ENCODE assay signal across 9 cellular contexts in the genomic region with DNA sequence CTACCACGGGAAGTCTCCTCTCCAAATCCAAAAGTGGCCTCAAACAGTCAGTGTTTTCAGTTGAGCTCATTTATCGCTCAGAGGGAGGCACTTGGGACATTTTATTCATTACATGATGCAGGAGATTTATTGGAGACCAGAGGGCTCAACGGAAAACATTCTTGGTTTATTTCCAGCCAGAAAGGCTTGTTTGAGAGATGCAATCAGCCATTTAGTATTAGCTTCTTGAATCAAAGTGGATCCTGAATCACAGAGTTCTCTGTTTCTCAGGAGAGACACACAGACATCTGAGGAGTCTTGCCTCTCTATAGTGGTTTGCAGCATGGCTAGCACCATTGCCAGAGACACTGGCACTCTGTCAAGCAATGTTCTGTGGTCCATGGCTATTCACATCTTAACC. TPM values are rescaled to one million over a fixed set of nuclear protein-coding genes. Genes with fewer than 3 reads are reported as not detected.
DNase-seq lines count a peak whose midpoint lies in the region; ATAC-seq and TF ChIP-seq lines count a peak whose summit lies in the region.
"Had no signal": no experiment of that assay in that cellular context is flagged by ENCODE, and none has a peak within 500 bp of the region (broad histone marks: within the 10 kb centered on the region; RNA-seq: fewer than 3 reads in every experiment).

No MANE protein-coding gene starts in this region.

- CTCF ChIA-PET in RWPE1 (lab: Yijun Ruan, JAX), result interaction anchor here (0.9 kb wide), 1 partner anchor 9 kb away, joined by 3 read pairs; no protein-coding TSS in a partner anchor

- H3K4me3 Mint-ChIP-seq in CD14-positive monocyte (no peak overlapping the region), IgD-negative memory B cell (peak overlapping the region in 1 of 4 donors; percentile 13), endodermal cell (no peak overlapping the region)
- no peak overlapping the region for H3K4me3 Mint-ChIP-seq in dendritic cell treated with granulocyte-macrophage colony-stimulating factor and Interleukin-4, amounts not matched to agents 40 ng/mL and 50 ng/mL, for 4 days

- intact Hi-C loops in CD14-positive monocyte (cut with micrococcal nuclease), result loop anchor here in 1 of 2 donors (10.0 kb wide), 1 partner anchor 214 kb away; no protein-coding TSS in a partner anchor
- intact Hi-C loops in dendritic cell treated with granulocyte-macrophage colony-stimulating factor and Interleukin-4, amounts not matched to agents 40 ng/mL and 50 ng/mL, for 4 days (cut with micrococcal nuclease), result no loop called here
- intact Hi-C loops in sciatic nerve (cut with DNase I), result no loop called here

- no peak for DNase-seq in CD14-positive monocyte (ENCODE audit: low spot score)
- DNase-seq in sciatic nerve (ENCODE audit: low spot score), result no peak
- no peak for DNase-seq in NCI-H82 (lab: John Stamatoyannopoulos, UW)
- DNase-seq in Karpas-422, result no peak
- no peak for DNase-seq in endodermal cell
- no peak for DNase-seq in RWPE1 (ENCODE audit: low spot score)
- DNase-seq: NCI-H1417 had no signal

- H3K4me1 ChIP-seq in Karpas-422 (ENCODE audit: low read length) (peaks cover 8% of the 10 kb centered on the region), endodermal cell (ENCODE audit: control insufficient read depth, insufficient read depth, low read length) (peaks cover 35% of the 10 kb centered on the region)

- H3K4me1 Mint-ChIP-seq in CD14-positive monocyte (peaks cover 93% of the 10 kb centered on the region), IgD-negative memory B cell (peaks cover 69 to 93% (median 86%) of the 10 kb centered on the region in 3 donors), endodermal cell (peaks cover 51% of the 10 kb centered on the region)
- peaks cover 88% of the 10 kb centered on the region for H3K4me1 Mint-ChIP-seq in dendritic cell treated with granulocyte-macrophage colony-stimulating factor and Interleukin-4, amounts not matched to agents 40 ng/mL and 50 ng/mL, for 4 days (ENCODE audit: low read depth)

- H3K4me2 ChIP-seq in Karpas-422 (ENCODE audit: low read depth, low read length, poor library complexity, severe bottlenecking), result no peak overlapping the region

- H2AFZ ChIP-seq in Karpas-422 (ENCODE audit: low read length), result no peak overlapping the region

- no peaks in the 10 kb centered on the region for H3K9me3 Mint-ChIP-seq in CD14-positive monocyte
- peaks cover 0 to 1% (median 0%) of the 10 kb centered on the region in 3 donors for H3K9me3 Mint-ChIP-seq in IgD-negative memory B cell
- no peaks in the 10 kb centered on the region for H3K9me3 Mint-ChIP-seq in dendritic cell treated with granulocyte-macrophage colony-stimulating factor and Interleukin-4, amounts not matched to agents 40 ng/mL and 50 ng/mL, for 4 days
- H3K9me3 Mint-ChIP-seq in endodermal cell, result no peaks in the 10 kb centered on the region

- H3K9me2 ChIP-seq in Karpas-422 (replicated peaks; ENCODE audit: insufficient read depth, low read length), result no peaks in the 10 kb centered on the region

- peak; percentile 20 for ATAC-seq in sciatic nerve

- POLR2A ChIA-PET in RWPE1 (lab: Yijun Ruan, JAX; ENCODE audit: low non-redundant PET), result no interaction called here

- WGBS in endodermal cell (ENCODE audit: insufficient coverage in 1 of 2, insufficient read length in 1 of 2), 2 experiments, result 94 to 96% methylated on average over 3 of the region's 3 CpGs

- H3K4me3 ChIP-seq in Karpas-422 (ENCODE audit: low read length), result no peak overlapping the region
- no peak overlapping the region for H3K4me3 ChIP-seq in endodermal cell (ENCODE audit: low read length)

- no peaks in the 10 kb centered on the region for H3K36me3 ChIP-seq in Karpas-422 (ENCODE audit: insufficient read depth, low read length)
- H3K36me3 ChIP-seq in endodermal cell (ENCODE audit: control insufficient read depth, insufficient read depth, low read length), result no peaks in the 10 kb centered on the region

- H3K36me3 Mint-ChIP-seq in CD14-positive monocyte (peaks cover 58 to 71% of the 10 kb centered on the region in 2 donors), IgD-negative memory B cell (peaks cover 14% of the 10 kb centered on the region), endodermal cell (ENCODE audit: low read depth) (no peaks in the 10 kb centered on the region)
- peaks cover 93% of the 10 kb centered on the region for H3K36me3 Mint-ChIP-seq in dendritic cell treated with granulocyte-macrophage colony-stimulating factor and Interleukin-4, amounts not matched to agents 40 ng/mL and 50 ng/mL, for 4 days (ENCODE audit: low read depth)

- H3K79me2 ChIP-seq in Karpas-422 (ENCODE audit: low read length), result no peaks in the 10 kb centered on the region

- H3K27ac Mint-ChIP-seq in CD14-positive monocyte (peak overlapping the region in 6 of 7 donors; percentile 18 to 86 (median 64)), IgD-negative memory B cell (peak overlapping the region in 2 of 3 donors; percentile 11 to 75), endodermal cell (no peak overlapping the region)
- peak overlapping the region; percentile 22 for H3K27ac Mint-ChIP-seq in dendritic cell treated with granulocyte-macrophage colony-stimulating factor and Interleukin-4, amounts not matched to agents 40 ng/mL and 50 ng/mL, for 4 days

- H3K27me3 Mint-ChIP-seq in CD14-positive monocyte (ENCODE audit: low read depth in 3 of 3), result no peaks in the 10 kb centered on the region
- H3K27me3 Mint-ChIP-seq in IgD-negative memory B cell, result no peaks in the 10 kb centered on the region
- H3K27me3 Mint-ChIP-seq in dendritic cell treated with granulocyte-macrophage colony-stimulating factor and Interleukin-4, amounts not matched to agents 40 ng/mL and 50 ng/mL, for 4 days, result no peaks in the 10 kb centered on the region
- no peaks in the 10 kb centered on the region for H3K27me3 Mint-ChIP-seq in endodermal cell (ENCODE audit: insufficient read depth)

- H3K9ac ChIP-seq in Karpas-422 (ENCODE audit: low read length), result no peak overlapping the region
- H3K9ac ChIP-seq in endodermal cell (ENCODE audit: extremely low read depth, low read length, poor library complexity, severe bottlenecking), result no peak overlapping the region

- H3K9me3 ChIP-seq in Karpas-422 (ENCODE audit: low read length), result no peaks in the 10 kb centered on the region
- no peaks in the 10 kb centered on the region for H3K9me3 ChIP-seq in endodermal cell (ENCODE audit: control insufficient read depth, low read length)

- H3K27me3 ChIP-seq in Karpas-422 (ENCODE audit: low read length) (no peaks in the 10 kb centered on the region), endodermal cell (ENCODE audit: control insufficient read depth, insufficient read depth, low read length, poor library complexity, severe bottlenecking) (no peaks in the 10 kb centered on the region)

- H3K27ac ChIP-seq in Karpas-422 (ENCODE audit: low read length), result no peak overlapping the region
- no peak overlapping the region for H3K27ac ChIP-seq in endodermal cell (ENCODE audit: low read depth, low read length)
- H3K27ac ChIP-seq in RWPE1, result no peak overlapping the region; the same call in 1 of the 2 replicates

- no peaks in the 10 kb centered on the region; the same call in 1 of the 2 replicates for H4K20me1 ChIP-seq in Karpas-422 (ENCODE audit: insufficient read depth, low read depth, low read length)

- TF ChIP-seq CTCF in CD14-positive monocyte (IDR thresholded peaks at IDR 0.05) (no peak), endodermal cell (conservative IDR thresholded peaks at IDR 0.05) (no peak), RWPE1 (conservative IDR thresholded peaks at IDR 0.05; ENCODE audit: low read depth) (no peak)

RNA-seq across cellular contexts. Expression of a gene that starts 31.5 kb away (rescaled TPM):
- polyA plus RNA-seq in CD14-positive monocyte (100 to 1,000 TPM; 415 to 531 TPM), IgD-negative memory B cell (176 TPM)
- total RNA-seq in sciatic nerve (188 TPM), endodermal cell (1 to 10 TPM; 1.2 to 4.6 TPM)
- 0.58 and 0.86 TPM in 2 replicates for total RNA-seq in Karpas-422 (2014; rRNA removed; shearing (Covaris generic); ENCODE audit: low replicate concordance)
- polyA plus RNA-seq in endodermal cell (2013, experiment 1 of 2), result 5.6 TPM
- 8.0 TPM for polyA plus RNA-seq in endodermal cell (2013, experiment 2 of 2)

Comparison
In these comparisons a context has a peak if more than half of its experiments do, and no peak if none do; other contexts are left out.
1. RNA of a gene that starts 31.5 kb away (total RNA-seq): 188 TPM in sciatic nerve (single experiment); 1.2 to 4.6 TPM in endodermal cell and 0.58 to 0.86 TPM in Karpas-422; every median in the first group is over 10 times any median in the second.